In genomic region chr1:223720987-223721591, GRCh38 we compare ENCODE assay signal across 8 cellular contexts. TPM values are rescaled to one million over a fixed set of nuclear protein-coding genes. Genes with fewer than 3 reads are reported as not detected.
A peak's percentile ranks its signal among the peaks of the same experiment; 100 is the strongest.
DNase-seq lines count a peak whose midpoint lies in the region; ATAC-seq and TF ChIP-seq lines count a peak whose summit lies in the region.

No MANE protein-coding gene starts in this region.

- peaks cover 94% of the 10 kb centered on the region for H3K36me3 ChIP-seq in skeletal muscle satellite cell (ENCODE audit: insufficient read depth, low read length)

- CTCF ChIA-PET in activated CD4-positive, alpha-beta memory T cell treated with anti-CD3 and anti-CD28 coated beads for 36 hours (lab: Charles Lee) = interaction anchor here (0.9 to 1.4 kb wide), 3 partner anchors 9 to 28 kb away, joined by 3 to 5 read pairs (median 5); partner anchors contain the start of gene CAPN2

- H3K27ac Mint-ChIP-seq in activated CD4-positive, alpha-beta memory T cell treated with anti-CD3 and anti-CD28 coated beads for 36 hours = peak overlapping the region; percentile 0

- no peaks in the 10 kb centered on the region for H3K9me3 ChIP-seq in skeletal muscle satellite cell (replicated peaks; ENCODE audit: low read length)

- peak overlapping the region; percentile 23 for H3K9ac ChIP-seq in skeletal muscle satellite cell (ENCODE audit: low read depth, low read length)

- no peak overlapping the region for H3K4me3 ChIP-seq in fibroblast of villous mesenchyme (ENCODE audit: low read depth, low read length)
- no peak overlapping the region for H3K4me3 ChIP-seq in skeletal muscle satellite cell (ENCODE audit: low read length)

- H3K9me3 Mint-ChIP-seq in activated CD4-positive, alpha-beta memory T cell treated with anti-CD3 and anti-CD28 coated beads for 36 hours = no peaks in the 10 kb centered on the region

- no peaks in the 10 kb centered on the region for H3K27me3 Mint-ChIP-seq in activated CD4-positive, alpha-beta memory T cell treated with anti-CD3 and anti-CD28 coated beads for 36 hours

- no peak for TF ChIP-seq CTCF in fibroblast of villous mesenchyme (IDR thresholded peaks at IDR 0.05; ENCODE audit: insufficient read depth, low read depth, low read length)

- DNase-seq in GM04504 (ENCODE audit: low read depth) (peak; percentile 69), fibroblast of villous mesenchyme (ENCODE audit: low read depth) (peak; percentile 94), NCI-H526 treated with DMSO at 0.1 percent for 48 hours (lab: John Stamatoyannopoulos, UW) (no peak)
- no peak for DNase-seq in activated CD4-positive, alpha-beta memory T cell treated with anti-CD3 and anti-CD28 coated beads for 36 hours
- DNase-seq in stimulated activated CD4-positive, alpha-beta T cell treated with anti-CD3 and anti-CD28 coated beads, Interleukin-4, amount 100 ng/mL, for 24 hours = no peak

- peaks cover 29% of the 10 kb centered on the region for H3K36me3 Mint-ChIP-seq in activated CD4-positive, alpha-beta memory T cell treated with anti-CD3 and anti-CD28 coated beads for 36 hours

- intact Hi-C loops in activated CD4-positive, alpha-beta memory T cell treated with anti-CD3 and anti-CD28 coated beads for 36 hours (cut with micrococcal nuclease) = no loop called here

- peak overlapping the region; percentile 20 for H3K4me2 ChIP-seq in skeletal muscle satellite cell (ENCODE audit: low read length)

- POLR2A ChIA-PET in activated CD4-positive, alpha-beta memory T cell treated with anti-CD3 and anti-CD28 coated beads for 36 hours (lab: Charles Lee) = interaction anchor here (1.3 kb wide), 1 partner anchor 10 kb away, joined by 4 read pairs; no protein-coding TSS in a partner anchor

- peaks cover 73% of the 10 kb centered on the region for H3K4me1 Mint-ChIP-seq in activated CD4-positive, alpha-beta memory T cell treated with anti-CD3 and anti-CD28 coated beads for 36 hours (ENCODE audit: low read depth)

- H3K4me3 Mint-ChIP-seq in activated CD4-positive, alpha-beta memory T cell treated with anti-CD3 and anti-CD28 coated beads for 36 hours = no peak overlapping the region

- peaks cover 70% of the 10 kb centered on the region for H3K4me1 ChIP-seq in skeletal muscle satellite cell (ENCODE audit: control insufficient read depth, insufficient read depth, low read length)

- no peaks in the 10 kb centered on the region for H3K27me3 ChIP-seq in skeletal muscle satellite cell (ENCODE audit: control insufficient read depth, insufficient read depth, low read length)

- no peak for ATAC-seq in GM18858 (IDR thresholded peaks at IDR 0.05; ENCODE audit: unreplicated experiment)
- ATAC-seq in GM21515 (IDR thresholded peaks at IDR 0.05; ENCODE audit: unreplicated experiment) = no peak

RNA-seq across cellular contexts. Expression of gene CAPN2, which starts 8.8 kb away (rescaled TPM):
- 10 to 100 TPM; 61.2 to 64.5 TPM for total RNA-seq in activated CD4-positive, alpha-beta memory T cell treated with anti-CD3 and anti-CD28 coated beads for 36 hours
- 408 and 512 TPM in 2 replicates for total RNA-seq in fibroblast of villous mesenchyme
- total RNA-seq in skeletal muscle satellite cell (2012; rRNA removed) = 396 and 525 TPM in 2 replicates

RNA-seq across cellular contexts. Expression of gene CAPN8, which starts 55.6 kb away (rescaled TPM):
- total RNA-seq in activated CD4-positive, alpha-beta memory T cell treated with anti-CD3 and anti-CD28 coated beads for 36 hours = not detected
- total RNA-seq in fibroblast of villous mesenchyme = not detected in 2 replicates
- total RNA-seq in skeletal muscle satellite cell (2012; rRNA removed) = not detected in 2 replicates

Comparison
In these comparisons a context has a peak if more than half of its experiments do, and no peak if none do; other contexts are left out.
1. DNase-seq: peak in GM04504 (single experiment) and fibroblast of villous mesenchyme (single experiment); none in activated CD4-positive, alpha-beta memory T cell treated with anti-CD3 and anti-CD28 coated beads for 36 hours (single experiment), stimulated activated CD4-positive, alpha-beta T cell treated with anti-CD3 and anti-CD28 coated beads, Interleukin-4, amount 100 ng/mL, for 24 hours (single experiment) and NCI-H526 treated with DMSO at 0.1 percent for 48 hours (single experiment).